1 cellular context compared by ENCODE assay signal in the genomic region with DNA sequence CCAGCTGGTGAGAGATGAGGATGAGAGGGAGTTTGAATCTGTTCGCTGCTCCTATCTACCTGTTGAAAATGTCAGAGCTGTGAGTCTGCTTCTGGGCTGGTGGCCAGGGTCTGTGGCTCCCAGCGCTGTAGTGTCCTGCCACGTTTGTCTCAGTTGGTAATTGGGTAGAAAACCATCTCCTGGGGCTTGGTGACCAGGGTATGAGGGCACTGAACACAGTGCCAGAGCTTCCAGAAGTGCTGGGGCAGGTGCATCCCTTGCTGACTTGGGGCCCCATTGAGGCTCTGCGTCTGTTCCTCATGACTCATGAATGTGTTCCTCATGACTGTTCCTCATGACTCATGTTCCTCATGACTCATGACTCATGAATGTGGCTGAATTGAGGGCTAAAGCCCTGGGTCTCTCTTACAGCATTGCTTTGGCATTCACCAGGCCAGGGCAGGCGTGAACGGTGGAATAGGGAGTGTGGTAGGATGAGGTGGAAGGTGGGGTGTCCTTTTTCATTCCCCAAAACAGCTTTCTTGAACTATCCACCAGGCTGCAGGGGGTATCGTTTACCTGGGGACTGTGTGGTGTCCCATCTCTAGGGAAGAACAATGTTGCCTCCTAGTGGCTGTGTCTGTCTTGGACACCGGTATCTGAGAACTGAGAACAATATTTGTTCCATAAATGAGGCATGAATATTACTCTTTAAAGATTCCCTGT.
TF ChIP-seq lines count a peak whose summit lies in the region.

No MANE protein-coding gene starts in this region.

TF ChIP-seq in HCT116, 20 proteins besides CTCF, POLR2A, EP300 and RAD21 (continued from another document):
- TF ChIP-seq, protein P1, sequence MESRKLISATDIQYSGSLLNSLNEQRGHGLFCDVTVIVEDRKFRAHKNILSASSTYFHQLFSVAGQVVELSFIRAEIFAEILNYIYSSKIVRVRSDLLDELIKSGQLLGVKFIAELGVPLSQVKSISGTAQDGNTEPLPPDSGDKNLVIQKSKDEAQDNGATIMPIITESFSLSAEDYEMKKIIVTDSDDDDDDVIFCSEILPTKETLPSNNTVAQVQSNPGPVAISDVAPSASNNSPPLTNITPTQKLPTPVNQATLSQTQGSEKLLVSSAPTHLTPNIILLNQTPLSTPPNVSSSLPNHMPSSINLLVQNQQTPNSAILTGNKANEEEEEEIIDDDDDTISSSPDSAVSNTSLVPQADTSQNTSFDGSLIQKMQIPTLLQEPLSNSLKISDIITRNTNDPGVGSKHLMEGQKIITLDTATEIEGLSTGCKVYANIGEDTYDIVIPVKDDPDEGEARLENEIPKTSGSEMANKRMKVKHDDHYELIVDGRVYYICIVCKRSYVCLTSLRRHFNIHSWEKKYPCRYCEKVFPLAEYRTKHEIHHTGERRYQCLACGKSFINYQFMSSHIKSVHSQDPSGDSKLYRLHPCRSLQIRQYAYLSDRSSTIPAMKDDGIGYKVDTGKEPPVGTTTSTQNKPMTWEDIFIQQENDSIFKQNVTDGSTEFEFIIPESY (IDR thresholded peaks at IDR 0.05; ENCODE audit: extremely low read depth, insufficient replicate concordance, low read length), result peak; percentile 74
- TF ChIP-seq ZNF274 (IDR thresholded peaks at IDR 0.05; ENCODE audit: low read depth, low read length), result no peak
- TF ChIP-seq, protein P2, sequence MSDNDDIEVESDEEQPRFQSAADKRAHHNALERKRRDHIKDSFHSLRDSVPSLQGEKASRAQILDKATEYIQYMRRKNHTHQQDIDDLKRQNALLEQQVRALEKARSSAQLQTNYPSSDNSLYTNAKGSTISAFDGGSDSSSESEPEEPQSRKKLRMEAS (IDR thresholded peaks at IDR 0.05), result peak; percentile 70; the same call in 1 of the 2 replicates
